8 cellular contexts compared by ENCODE assay signal in the genomic region with DNA sequence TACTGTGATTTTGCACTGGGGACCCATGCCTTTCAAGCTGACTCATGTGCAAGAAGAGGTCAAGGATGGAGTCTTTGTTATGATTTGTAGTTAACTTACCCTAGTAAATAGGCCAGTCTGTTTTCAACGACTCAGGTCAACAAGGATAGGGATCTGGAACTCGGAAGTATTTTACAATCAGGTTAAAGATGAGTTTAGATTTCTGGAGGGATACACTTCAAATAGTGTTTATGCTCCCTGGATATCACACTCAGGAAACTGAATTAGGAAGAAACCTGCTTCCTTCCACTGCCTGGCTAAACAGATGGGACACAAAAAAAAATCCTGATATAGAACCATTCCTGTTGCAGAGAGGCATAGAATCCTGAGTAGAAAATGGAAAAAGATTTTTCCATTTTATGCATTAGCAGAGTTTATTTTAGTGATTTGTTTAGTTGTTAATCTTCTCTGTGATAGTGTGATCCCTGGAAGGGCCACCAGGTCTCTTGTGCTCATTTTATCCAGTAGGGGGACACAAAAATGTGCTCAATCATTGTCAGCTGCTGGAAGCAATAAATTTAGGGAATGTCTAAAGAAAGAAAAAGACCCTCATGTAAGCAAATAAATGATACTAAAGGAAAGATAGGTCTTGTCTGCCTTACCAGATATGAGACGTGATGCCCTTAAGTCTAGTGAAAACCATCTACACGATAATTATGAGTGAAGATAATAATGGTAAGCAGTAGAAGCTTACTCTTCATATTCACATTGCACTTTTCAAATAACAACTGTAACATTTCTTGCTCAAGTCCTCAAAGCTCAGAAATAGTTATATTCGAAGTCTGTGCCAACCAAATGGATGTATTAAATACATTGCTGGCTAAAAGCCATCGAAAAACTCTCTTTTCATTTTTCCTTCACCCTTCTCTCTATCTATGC.
A peak's percentile ranks its signal among the peaks of the same experiment; 100 is the strongest.
DNase-seq lines count a peak whose midpoint lies in the region; ATAC-seq lines count a peak whose summit lies in the region.

No MANE protein-coding gene starts in this region.

- H3K9ac ChIP-seq in BLaER1 (no peak overlapping the region), skeletal muscle satellite cell (ENCODE audit: low read depth, low read length) (no peak overlapping the region)

- peak; percentile 63 for ATAC-seq in Right ventricle myocardium superior (ENCODE audit: poor library complexity)
- no peak for ATAC-seq in GM21619 (IDR thresholded peaks at IDR 0.05; ENCODE audit: unreplicated experiment)
- ATAC-seq in GM21390 (IDR thresholded peaks at IDR 0.05; ENCODE audit: unreplicated experiment), result no peak
- ATAC-seq in HG03520 (IDR thresholded peaks at IDR 0.05; ENCODE audit: unreplicated experiment), result no peak

- intact Hi-C loops in Right ventricle myocardium superior (cut with DNase I), result no loop called here

- no peaks in the 10 kb centered on the region for H3K9me3 ChIP-seq in BLaER1
- no peaks in the 10 kb centered on the region for H3K9me3 ChIP-seq in skeletal muscle satellite cell (replicated peaks; ENCODE audit: low read length)

- H3K27ac ChIP-seq in BLaER1, result 0 out of 2 replicates have a peak overlapping the region, but pooled peaks have one; percentile 19

- H3K27me3 ChIP-seq in BLaER1 (no peaks in the 10 kb centered on the region), skeletal muscle satellite cell (ENCODE audit: control insufficient read depth, insufficient read depth, low read length) (no peaks in the 10 kb centered on the region)

- H3K36me3 ChIP-seq in BLaER1 (no peaks in the 10 kb centered on the region), skeletal muscle satellite cell (ENCODE audit: insufficient read depth, low read length) (no peaks in the 10 kb centered on the region)

- peak overlapping the region; percentile 67 for H3K4me2 ChIP-seq in BLaER1
- H3K4me2 ChIP-seq in skeletal muscle satellite cell (ENCODE audit: low read length), result peak overlapping the region; percentile 19

- DNase-seq in Kasumi-1 (lab: John Stamatoyannopoulos, UW), result peak; percentile 2 to 57
- peak; percentile 64 for DNase-seq in SK-N-DZ (ENCODE audit: low spot score)
- no peak for DNase-seq in Right ventricle myocardium superior

- H3K4me3 ChIP-seq in BLaER1 (no peak overlapping the region), skeletal muscle satellite cell (ENCODE audit: low read length) (no peak overlapping the region)

- no peaks in the 10 kb centered on the region for H4K20me1 ChIP-seq in BLaER1

- H3K4me1 ChIP-seq in BLaER1 (peaks cover 37% of the 10 kb centered on the region), skeletal muscle satellite cell (ENCODE audit: control insufficient read depth, insufficient read depth, low read length) (peaks cover 13% of the 10 kb centered on the region)
